30 cellular contexts compared by ENCODE assay signal in the genomic region with DNA sequence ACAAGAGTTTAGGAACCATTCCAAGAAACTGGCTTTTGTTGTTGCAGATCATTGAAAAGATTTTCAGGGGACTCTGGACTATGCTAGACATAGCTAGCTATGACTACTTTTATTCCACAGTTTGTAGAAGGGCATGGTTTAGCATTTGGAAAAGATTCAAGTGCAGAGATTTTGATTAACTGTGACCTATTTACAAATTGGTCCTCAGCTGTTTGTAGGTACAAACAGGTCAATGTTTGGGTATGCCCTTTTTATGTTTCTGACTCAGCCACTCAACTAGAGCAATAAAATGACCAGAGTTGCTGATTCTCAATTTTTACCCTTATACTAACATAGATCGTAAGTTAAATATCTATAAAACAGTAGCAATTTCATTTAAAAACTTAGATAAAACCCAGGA. TPM values are rescaled to one million over a fixed set of nuclear protein-coding genes. Genes with fewer than 3 reads are reported as not detected.
DNase-seq lines count a peak whose midpoint lies in the region; ATAC-seq, FAIRE-seq and TF ChIP-seq lines count a peak whose summit lies in the region.
"Had no signal": no experiment of that assay in that cellular context is flagged by ENCODE, and none has a peak within 500 bp of the region (broad histone marks: within the 10 kb centered on the region; RNA-seq: fewer than 3 reads in every experiment).

No MANE protein-coding gene starts in this region.

- no peak for DNase-seq in left ventricle myocardium inferior
- no peak for DNase-seq in Right ventricle myocardium inferior (ENCODE audit: missing footprints)
- no peak for DNase-seq in smooth muscle cell (lab: John Stamatoyannopoulos, UW; ENCODE audit: unreplicated experiment)
- DNase-seq in HCEC 1CT = no peak
- DNase-seq in CD1c-positive myeloid dendritic cell (ENCODE audit: extremely low spot score) = no peak
- DNase-seq in HK-2 (ENCODE audit: unreplicated experiment) = no peak
- DNase-seq: activated CD4-positive, alpha-beta T cell treated with anti-CD3 and anti-CD28 coated beads, Interleukin-2, amount 10 ng/mL, durations not matched to agents 24 days and 14 days; activated gamma-delta T cell treated with Interleukin-2 at 50 U/mL for 16 hours; activated T-cell treated with anti-CD3 and anti-CD28 coated beads, Interleukin-2, amount 50 U/mL, for 4 hours; cortex of kidney; DMS153; endodermal cell; esophagus squamous epithelium; foreskin melanocyte; naive thymus-derived CD4-positive, alpha-beta T cell; NCI-H1105; NCI-H187 treated with DMSO at 0.1 percent for 48 hours; NCI-H526; NK-92 treated with Interleukin-12 subunit alpha and Interleukin-12 subunit beta, amount 100 ng/mL, for 24 hours; occipital lobe; SIG-M5; stimulated activated CD4-positive, alpha-beta T cell treated with anti-CD3 and anti-CD28 coated beads, Interleukin-4, amount 100 ng/mL, for 1 hour; substantia nigra; SW 1271; T1000 had no signal

- intact Hi-C loops in left ventricle myocardium inferior (cut with micrococcal nuclease) (no loop called here), Right ventricle myocardium inferior (cut with DNase I) (no loop called here)

- FAIRE-seq in islet of Langerhans (lab: Jason Lieb, UNC) = peak; percentile 84

- no peaks in the 10 kb centered on the region for H3K27me3 ChIP-seq in left ventricle myocardium inferior (ENCODE audit: low read depth)
- no peaks in the 10 kb centered on the region for H3K27me3 ChIP-seq in smooth muscle cell (ENCODE audit: low read depth)
- H3K27me3 ChIP-seq: esophagus squamous epithelium, hepatocyte had no signal

- H4K20me1 ChIP-seq in smooth muscle cell (ENCODE audit: low read depth) = no peaks in the 10 kb centered on the region

- H3K4me3 ChIP-seq in left ventricle myocardium inferior (no peak overlapping the region), smooth muscle cell (no peak overlapping the region)
- H3K4me3 ChIP-seq: esophagus squamous epithelium, hepatocyte had no signal

- H3K4me1 ChIP-seq in left ventricle myocardium inferior = peaks cover 82% of the 10 kb centered on the region
- H3K4me1 ChIP-seq in smooth muscle cell (ENCODE audit: low read depth) = peaks cover 11% of the 10 kb centered on the region

- peaks cover 67% of the 10 kb centered on the region for H3F3A ChIP-seq in smooth muscle cell (ENCODE audit: low read depth)

- no peak overlapping the region for H2AFZ ChIP-seq in smooth muscle cell (ENCODE audit: low read depth)
- H2AFZ ChIP-seq: hepatocyte had no signal

- no peak overlapping the region for H3K9ac ChIP-seq in smooth muscle cell (ENCODE audit: low read depth)

- H3K79me2 ChIP-seq in smooth muscle cell (ENCODE audit: low read depth) = peaks cover 65% of the 10 kb centered on the region
- H3K79me2 ChIP-seq: hepatocyte had no signal

- no peaks in the 10 kb centered on the region for H3K9me3 ChIP-seq in left ventricle myocardium inferior (replicated peaks)
- H3K9me3 ChIP-seq in smooth muscle cell (replicated peaks; ENCODE audit: low read depth) = no peaks in the 10 kb centered on the region
- H3K9me3 ChIP-seq: esophagus squamous epithelium had no signal

- ATAC-seq in Right ventricle myocardium inferior (no peak), GM18520 (IDR thresholded peaks at IDR 0.05; ENCODE audit: unreplicated experiment) (no peak)
- ATAC-seq: activated T-cell treated with anti-CD3 and anti-CD28 coated beads, Interleukin-2, amount 50 U/mL, for 4 hours; left lobe of liver; naive thymus-derived CD4-positive, alpha-beta T cell; Panc1 had no signal

- H3K36me3 ChIP-seq in left ventricle myocardium inferior (no peaks in the 10 kb centered on the region), smooth muscle cell (ENCODE audit: low read depth) (no peaks in the 10 kb centered on the region)
- H3K36me3 ChIP-seq: esophagus squamous epithelium had no signal

- peak overlapping the region; percentile 87 for H3K27ac ChIP-seq in left ventricle myocardium inferior (replicated peaks)
- peak overlapping the region; percentile 88 for H3K27ac ChIP-seq in smooth muscle cell (ENCODE audit: low read depth)

- no peak for TF ChIP-seq CTCF in left ventricle myocardium inferior (IDR thresholded peaks at IDR 0.05; ENCODE audit: borderline replicate concordance)
- no peak for TF ChIP-seq CTCF in smooth muscle cell (IDR thresholded peaks at IDR 0.05; ENCODE audit: borderline replicate concordance, insufficient read depth, poor library complexity, severe bottlenecking)

- WGBS in smooth muscle cell (ENCODE audit: low lambda C conversion rate) = 63% methylated on average over 1 of the region's 1 CpG

- H3K4me2 ChIP-seq in smooth muscle cell = peak overlapping the region; percentile 73
- H3K4me2 ChIP-seq: hepatocyte had no signal

RNA-seq across cellular contexts. Expression of gene IGFBP7, which starts 46.7 kb away (rescaled TPM):
- 698 TPM for total RNA-seq in left ventricle myocardium inferior
- total RNA-seq in Right ventricle myocardium inferior = 862 TPM
- total RNA-seq in smooth muscle cell = 998 and 1,065 TPM in 2 replicates
- 1,105 and 1,684 TPM in 2 replicates for polyA plus RNA-seq in smooth muscle cell
- total RNA-seq: activated CD4-positive, alpha-beta T cell treated with anti-CD3 and anti-CD28 coated beads, Interleukin-2, amount 10 ng/mL, durations not matched to agents 24 days and 14 days had no signal
